8 cellular contexts compared by ENCODE assay signal in genomic region chr20:34954905-34955231, GRCh38. TPM values are rescaled to one million over a fixed set of nuclear protein-coding genes. Genes with fewer than 3 reads are reported as not detected.
DNase-seq lines count a peak whose midpoint lies in the region; ATAC-seq and TF ChIP-seq lines count a peak whose summit lies in the region.

No MANE protein-coding gene starts in this region.

- H3K4me1 ChIP-seq in DOHH2 (ENCODE audit: control insufficient read depth, low read length) (peaks cover 31% of the 10 kb centered on the region), HUES48 (ENCODE audit: control insufficient read depth, insufficient read depth, low read length) (peaks cover 21% of the 10 kb centered on the region), heart right ventricle (peaks cover 0 to 46% (median 23%) of the 10 kb centered on the region in 9 donors), gastrocnemius medialis (peaks cover 27 to 49% of the 10 kb centered on the region in 2 donors)

- H3K9me2 ChIP-seq in DOHH2 (replicated peaks; ENCODE audit: control insufficient read depth, low read length), result no peaks in the 10 kb centered on the region

- H3K4me3 Mint-ChIP-seq in activated CD4-positive, alpha-beta memory T cell treated with anti-CD3 and anti-CD28 coated beads, Interleukin-2, amount 10 ng/mL, durations not matched to agents 7 days and 5 days, result peak overlapping the region; percentile 98

- H3F3A ChIP-seq in DOHH2 (ENCODE audit: control insufficient read depth, insufficient read depth), result no peaks in the 10 kb centered on the region

- peaks cover 35% of the 10 kb centered on the region for H3K4me1 Mint-ChIP-seq in activated CD4-positive, alpha-beta memory T cell treated with anti-CD3 and anti-CD28 coated beads, Interleukin-2, amount 10 ng/mL, durations not matched to agents 7 days and 5 days

- CTCF ChIA-PET in activated CD4-positive, alpha-beta memory T cell treated with anti-CD3 and anti-CD28 coated beads, Interleukin-2, amount 10 ng/mL, durations not matched to agents 7 days and 5 days (lab: Charles Lee), result interaction anchor here (1.5 to 6.2 kb wide), 4 partner anchors 42 to 137 kb away, joined by 4 to 100 read pairs (median 6); partner anchors contain the start of genes ACSS2, GGT7 and TRPC4AP

- intact Hi-C loops in heart right ventricle (cut with DNase I) (loop anchor here in 7 of 10 donors (1.0 to 5.0 kb wide), 2 partner anchors 79 to 83 kb away; partner anchors contain the start of genes ACSS2 (in 5 of the 7) and GGT7 (in 2 of the 7)), gastrocnemius medialis (cut with DNase I; ENCODE audit: low total_unique reads) (loop anchor here (1.0 to 10.0 kb wide), 3 partner anchors 79 to 140 kb away; partner anchors contain the start of genes ACSS2 and TRPC4AP)

- H3K27me3 Mint-ChIP-seq in activated CD4-positive, alpha-beta memory T cell treated with anti-CD3 and anti-CD28 coated beads, Interleukin-2, amount 10 ng/mL, durations not matched to agents 7 days and 5 days, result no peaks in the 10 kb centered on the region

- H3K79me2 ChIP-seq in DOHH2 (ENCODE audit: control insufficient read depth, low read length), result peaks cover 10% of the 10 kb centered on the region

- in situ Hi-C loops in gastrocnemius medialis (cut with MboI; ENCODE audit: low sequenced_read_pairs in 4 of 4), result loop anchor here in 3 of 4 donors (5.0 kb wide), 1 partner anchor 83 kb away; the partner anchor contains the start of gene GGT7 (in 3 of the 3)

- peak overlapping the region; percentile 54 for H3K27ac ChIP-seq in DOHH2 (ENCODE audit: low read depth, low read length)
- H3K27ac ChIP-seq in HUES48 (ENCODE audit: low read depth, low read length), result no peak overlapping the region
- peak overlapping the region in 9 of 10 donors; percentile 77 to 98 (median 93) for H3K27ac ChIP-seq in heart right ventricle
- peak overlapping the region; percentile 83 to 98 (median 91) for H3K27ac ChIP-seq in gastrocnemius medialis

- H3K27me3 ChIP-seq in DOHH2 (ENCODE audit: control insufficient read depth, low read length) (no peaks in the 10 kb centered on the region), HUES48 (ENCODE audit: control insufficient read depth, insufficient read depth, low read length) (no peaks in the 10 kb centered on the region), heart right ventricle (no peaks in the 10 kb centered on the region), gastrocnemius medialis (no peaks in the 10 kb centered on the region)

- POLR2A ChIA-PET in activated CD4-positive, alpha-beta memory T cell treated with anti-CD3 and anti-CD28 coated beads, Interleukin-2, amount 10 ng/mL, durations not matched to agents 7 days and 5 days (lab: Charles Lee), result interaction anchor here (3.6 kb wide), 1 partner anchor 79 kb away, joined by 37 read pairs; the partner anchor contains the start of gene ACSS2

- TF ChIP-seq CTCF in DOHH2 (IDR thresholded peaks at IDR 0.05; ENCODE audit: low read depth, low read length, poor library complexity, severe bottlenecking) (no peak), heart right ventricle (IDR thresholded peaks at IDR 0.05) (no peak), gastrocnemius medialis (IDR thresholded peaks at IDR 0.05 in 4 of 5, conservative IDR thresholded peaks at IDR 0.05 in 1 of 5) (no peak)

- TF ChIP-seq POLR2A in gastrocnemius medialis (IDR thresholded peaks at IDR 0.05), result no peak

- ATAC-seq in heart right ventricle, result peak in 6 of 8 donors; percentile 1 to 26 (median 6)
- ATAC-seq in gastrocnemius medialis, result peak; percentile 56 to 58
- no peak for ATAC-seq in HG03469 (IDR thresholded peaks at IDR 0.05; ENCODE audit: unreplicated experiment)

- peak overlapping the region; percentile 84 for H3K9ac ChIP-seq in HUES48 (ENCODE audit: low read depth, low read length)

- WGBS in heart right ventricle, 2 donors, result 3 to 6% methylated on average over 13 of the region's 13 CpGs

- H4K20me1 ChIP-seq in DOHH2 (ENCODE audit: control insufficient read depth, insufficient read depth, low read depth, low read length), result no peaks in the 10 kb centered on the region

- H3K9me3 Mint-ChIP-seq in activated CD4-positive, alpha-beta memory T cell treated with anti-CD3 and anti-CD28 coated beads, Interleukin-2, amount 10 ng/mL, durations not matched to agents 7 days and 5 days, result no peaks in the 10 kb centered on the region

- H3K4me2 ChIP-seq in DOHH2 (ENCODE audit: low read length), result peak overlapping the region; percentile 91

- H3K27ac Mint-ChIP-seq in activated CD4-positive, alpha-beta memory T cell treated with anti-CD3 and anti-CD28 coated beads, Interleukin-2, amount 10 ng/mL, durations not matched to agents 7 days and 5 days, result peak overlapping the region; percentile 88

- peak overlapping the region; percentile 93 for H3K4me3 ChIP-seq in DOHH2 (ENCODE audit: low read length)
- H3K4me3 ChIP-seq in HUES48 (ENCODE audit: low read depth, low read length), result peak overlapping the region; percentile 92
- peak overlapping the region; percentile 33 to 76 (median 63) for H3K4me3 ChIP-seq in heart right ventricle
- peak overlapping the region; percentile 58 to 97 (median 80) for H3K4me3 ChIP-seq in gastrocnemius medialis

- H3K9me3 ChIP-seq in DOHH2 (ENCODE audit: control insufficient read depth, insufficient read depth, low read length), result no peaks in the 10 kb centered on the region
- no peaks in the 10 kb centered on the region for H3K9me3 ChIP-seq in HUES48 (ENCODE audit: control insufficient read depth, insufficient read depth, low read length)
- H3K9me3 ChIP-seq in heart right ventricle, result no peaks in the 10 kb centered on the region
- no peaks in the 10 kb centered on the region for H3K9me3 ChIP-seq in gastrocnemius medialis

- H3K36me3 ChIP-seq in DOHH2 (ENCODE audit: control insufficient read depth, low read length), result peaks cover 20% of the 10 kb centered on the region
- peaks cover 11% of the 10 kb centered on the region for H3K36me3 ChIP-seq in HUES48 (ENCODE audit: control insufficient read depth, insufficient read depth, low read length)
- peaks cover 0 to 20% (median 0%) of the 10 kb centered on the region in 9 donors for H3K36me3 ChIP-seq in heart right ventricle
- H3K36me3 ChIP-seq in gastrocnemius medialis, result no peaks in the 10 kb centered on the region

- peaks cover 14% of the 10 kb centered on the region for H3K36me3 Mint-ChIP-seq in activated CD4-positive, alpha-beta memory T cell treated with anti-CD3 and anti-CD28 coated beads, Interleukin-2, amount 10 ng/mL, durations not matched to agents 7 days and 5 days (ENCODE audit: low read depth)

- DNase-seq in activated CD4-positive, alpha-beta memory T cell treated with anti-CD3 and anti-CD28 coated beads, Interleukin-2, amount 10 ng/mL, durations not matched to agents 7 days and 5 days, result no peak
- DNase-seq in heart right ventricle (peak in 1 of 2 donors; percentile 50), gastrocnemius medialis (peak; percentile 62 to 81), NCI-H510A treated with DMSO at 0.1 percent for 48 hours (lab: John Stamatoyannopoulos, UW) (no peak)
- no peak for DNase-seq in effector CD4-positive, alpha-beta T cell

RNA-seq across cellular contexts. Expression of gene GSS, which starts 0.7 kb away (rescaled TPM):
- total RNA-seq in activated CD4-positive, alpha-beta memory T cell treated with anti-CD3 and anti-CD28 coated beads, Interleukin-2, amount 10 ng/mL, durations not matched to agents 7 days and 5 days, result 10 to 100 TPM; 54.2 to 60.0 TPM
- total RNA-seq in heart right ventricle (10 to 100 TPM; 20.0 to 33.2 (median 24.7) TPM), gastrocnemius medialis (10 to 100 TPM; 14.1 to 33.0 (median 23.8) TPM)
- polyA plus RNA-seq in heart right ventricle, result 10 to 100 TPM; 30.6 to 60.4 TPM

RNA-seq across cellular contexts. Expression of gene MYH7B, which starts 0.8 kb away (rescaled TPM):
- under 1 TPM; 0.08 to 0.15 TPM for total RNA-seq in activated CD4-positive, alpha-beta memory T cell treated with anti-CD3 and anti-CD28 coated beads, Interleukin-2, amount 10 ng/mL, durations not matched to agents 7 days and 5 days
- 100 to 1,000 TPM; 117 to 318 (median 182) TPM for total RNA-seq in heart right ventricle
- 100 to 1,000 TPM in 1 of 2 donors, 10 to 100 TPM in 1; 22.1 to 962 TPM for polyA plus RNA-seq in heart right ventricle
- total RNA-seq in gastrocnemius medialis, result 1 to 10 TPM; 1.6 to 8.5 (median 3.3) TPM

Comparison
In these comparisons a context has a peak if more than half of its experiments do, and no peak if none do; other contexts are left out.
1. DNase-seq: peak in gastrocnemius medialis (2 of 2); none in activated CD4-positive, alpha-beta memory T cell treated with anti-CD3 and anti-CD28 coated beads, Interleukin-2, amount 10 ng/mL, durations not matched to agents 7 days and 5 days (single experiment), NCI-H510A treated with DMSO at 0.1 percent for 48 hours (single experiment) and effector CD4-positive, alpha-beta T cell (single experiment).
2. RNA of gene MYH7B, which starts 0.8 kb away (total RNA-seq): 117 to 318 TPM in heart right ventricle; 1.6 to 8.5 TPM in gastrocnemius medialis and 0.08 to 0.15 TPM in activated CD4-positive, alpha-beta memory T cell treated with anti-CD3 and anti-CD28 coated beads, Interleukin-2, amount 10 ng/mL, durations not matched to agents 7 days and 5 days; every median in the first group is over 10 times any median in the second.
3. Peak in every context shown above with its lines, with median percentiles within 50 percentile points of each other: H3K4me3 ChIP-seq.